Comparison of ENCODE assay signal across 8 cellular contexts in the genomic region with DNA sequence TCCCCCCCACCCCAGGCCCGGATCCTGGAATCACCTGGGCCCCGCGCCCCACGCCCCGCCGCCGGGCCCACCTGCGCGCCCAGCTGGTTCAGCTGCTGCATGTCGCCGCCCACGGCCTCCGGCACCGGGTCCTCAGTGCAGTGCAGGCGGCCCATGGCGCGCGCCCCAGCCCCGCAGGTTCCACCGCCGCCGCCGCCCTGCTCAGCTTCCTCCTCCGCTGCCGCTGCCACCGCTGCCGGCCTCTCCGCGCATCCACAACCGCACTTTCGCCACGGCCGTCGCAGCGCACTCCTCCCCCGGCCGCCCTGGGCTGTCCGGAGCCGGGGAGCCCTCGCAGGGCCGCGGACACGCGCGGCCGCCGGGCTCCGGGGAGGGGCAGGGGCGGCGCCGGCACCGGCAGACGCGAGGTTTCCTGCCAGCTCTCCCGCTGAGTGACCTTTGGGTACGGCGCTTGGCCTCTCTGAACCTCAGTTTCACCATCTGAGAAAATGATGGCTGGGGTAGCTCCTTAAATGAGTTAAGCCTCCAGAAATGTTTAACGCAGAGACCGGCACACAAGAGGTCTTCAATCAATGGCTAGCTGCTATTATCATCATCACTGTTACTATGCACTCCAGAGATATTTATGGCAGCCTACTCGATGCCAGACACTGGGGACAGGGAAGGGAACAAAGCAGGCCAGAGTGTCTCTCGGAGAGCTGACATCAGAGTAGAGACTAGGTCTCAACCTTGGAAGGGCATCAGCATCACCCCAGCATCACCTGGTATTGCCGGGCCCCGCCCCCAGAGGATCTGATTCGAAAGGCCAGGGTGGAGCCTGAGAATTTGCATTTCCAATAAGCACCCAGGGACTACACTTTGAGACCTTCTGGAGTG. TPM values are rescaled to one million over a fixed set of nuclear protein-coding genes. Genes with fewer than 3 reads are reported as not detected.
DNase-seq lines count a peak whose midpoint lies in the region; ATAC-seq and TF ChIP-seq lines count a peak whose summit lies in the region.

A gene (minus strand): TSS at position 231 of the 876 bp plus-strand sequence. CDS start 76 bp downstream, at position 155.

- H3K9ac ChIP-seq in NT2/D1 (ENCODE audit: insufficient read length, low read depth), result peak within 1 kb of the TSS; percentile 84
- H3K9ac ChIP-seq in muscle layer of colon (ENCODE audit: low read length), result peak within 1 kb of the TSS; percentile 80

- TF ChIP-seq POLR2A in GM15510 (IDR thresholded peaks at IDR 0.05; ENCODE audit: borderline replicate concordance, extremely low read depth, insufficient read length), result peak; percentile 52

- no peaks in the 10 kb centered on the region for H3K36me3 ChIP-seq in NT2/D1 (ENCODE audit: insufficient read depth, insufficient read length, low read length)
- no peaks in the 10 kb centered on the region for H3K36me3 ChIP-seq in muscle layer of colon (ENCODE audit: insufficient read depth, low read length)

- H3K9me3 ChIP-seq in NT2/D1 (ENCODE audit: insufficient read depth, low read length), result no peaks in the 10 kb centered on the region
- H3K9me3 ChIP-seq in muscle layer of colon (ENCODE audit: low read length), result no peaks in the 10 kb centered on the region

- H3K4me1 Mint-ChIP-seq in stimulated activated effector memory CD8-positive, alpha-beta T cell treated with anti-CD3 and anti-CD28 coated beads, Interleukin-12 subunit alpha, Interleukin-12 subunit beta, amount 100 ng/mL, for 72 hours, result peaks cover 14% of the 10 kb centered on the region

- peaks cover 3% of the 10 kb centered on the region for H3K4me1 ChIP-seq in NT2/D1 (ENCODE audit: insufficient read depth, insufficient read length)
- H3K4me1 ChIP-seq in muscle layer of colon (ENCODE audit: insufficient read depth, low read length), result peaks cover 5% of the 10 kb centered on the region

- H3K36me3 Mint-ChIP-seq in stimulated activated effector memory CD8-positive, alpha-beta T cell treated with anti-CD3 and anti-CD28 coated beads, Interleukin-12 subunit alpha, Interleukin-12 subunit beta, amount 100 ng/mL, for 72 hours, result no peaks in the 10 kb centered on the region

- ATAC-seq in HG03064 (IDR thresholded peaks at IDR 0.05; ENCODE audit: low read depth, unreplicated experiment), result peak; percentile 55
- peak; percentile 88 for ATAC-seq in stimulated activated effector memory CD8-positive, alpha-beta T cell treated with anti-CD3 and anti-CD28 coated beads, Interleukin-12 subunit alpha, Interleukin-12 subunit beta, amount 100 ng/mL, for 72 hours

- peak within 1 kb of the TSS; percentile 74 for H3K4me3 ChIP-seq in NT2/D1 (ENCODE audit: insufficient read length, low read depth)
- H3K4me3 ChIP-seq in epithelial cell of proximal tubule (ENCODE audit: low read depth, low read length), result peak within 1 kb of the TSS; percentile 96
- H3K4me3 ChIP-seq in muscle layer of colon (ENCODE audit: low read depth in 1 of 2, low read length in 2 of 2), result peak within 1 kb of the TSS; percentile 57 to 68

- H3K27me3 ChIP-seq in NT2/D1 (ENCODE audit: insufficient read depth, insufficient read length) (no peaks in the 10 kb centered on the region), muscle layer of colon (ENCODE audit: control insufficient read depth in 1 of 2, insufficient read depth in 2 of 2, low read length in 2 of 2) (no peaks in the 10 kb centered on the region)

- H3K27ac ChIP-seq in muscle layer of colon (ENCODE audit: low read depth, low read length), result peak within 1 kb of the TSS; percentile 57

- TF ChIP-seq CTCF in epithelial cell of proximal tubule (conservative IDR thresholded peaks at IDR 0.05; ENCODE audit: low read depth, low read length), result no peak

- H3K4me3 Mint-ChIP-seq in stimulated activated effector memory CD8-positive, alpha-beta T cell treated with anti-CD3 and anti-CD28 coated beads, Interleukin-12 subunit alpha, Interleukin-12 subunit beta, amount 100 ng/mL, for 72 hours, result peak within 1 kb of the TSS; percentile 95

- no peak for DNase-seq in NT2/D1 (ENCODE audit: low read depth, low spot score)
- peak; percentile 54 for DNase-seq in activated T-cell treated with anti-CD3 and anti-CD28 coated beads for 4 hours
- DNase-seq in epithelial cell of proximal tubule (ENCODE audit: low read depth), result no peak
- peak; percentile 48 to 79 for DNase-seq in stimulated activated effector memory CD8-positive, alpha-beta T cell treated with anti-CD3 and anti-CD28 coated beads, Interleukin-12 subunit alpha, Interleukin-12 subunit beta, amount 100 ng/mL, for 72 hours (ENCODE audit: low spot score in 2 of 2)
- DNase-seq in COR-L47 (lab: John Stamatoyannopoulos, UW), result no peak

- H3K27ac Mint-ChIP-seq in stimulated activated effector memory CD8-positive, alpha-beta T cell treated with anti-CD3 and anti-CD28 coated beads, Interleukin-12 subunit alpha, Interleukin-12 subunit beta, amount 100 ng/mL, for 72 hours, result peak within 1 kb of the TSS; percentile 98

- H3K9me3 Mint-ChIP-seq in stimulated activated effector memory CD8-positive, alpha-beta T cell treated with anti-CD3 and anti-CD28 coated beads, Interleukin-12 subunit alpha, Interleukin-12 subunit beta, amount 100 ng/mL, for 72 hours, result no peaks in the 10 kb centered on the region

RNA-seq across cellular contexts. Expression of the gene that starts here (rescaled TPM):
- total RNA-seq in epithelial cell of proximal tubule, result 40.1 and 62.1 TPM in 2 replicates

Comparison
In these comparisons a context has a peak if more than half of its experiments do, and no peak if none do; other contexts are left out.
1. DNase-seq: peak in activated T-cell treated with anti-CD3 and anti-CD28 coated beads for 4 hours (single experiment) and stimulated activated effector memory CD8-positive, alpha-beta T cell treated with anti-CD3 and anti-CD28 coated beads, Interleukin-12 subunit alpha, Interleukin-12 subunit beta, amount 100 ng/mL, for 72 hours (2 of 2); none in NT2/D1 (single experiment), epithelial cell of proximal tubule (single experiment) and COR-L47 (single experiment).
2. Peak in every context shown above with its lines, with median percentiles within 50 percentile points of each other: H3K4me3 ChIP-seq.